ENCODE assay signal across 1 cellular context in the genomic region with DNA sequence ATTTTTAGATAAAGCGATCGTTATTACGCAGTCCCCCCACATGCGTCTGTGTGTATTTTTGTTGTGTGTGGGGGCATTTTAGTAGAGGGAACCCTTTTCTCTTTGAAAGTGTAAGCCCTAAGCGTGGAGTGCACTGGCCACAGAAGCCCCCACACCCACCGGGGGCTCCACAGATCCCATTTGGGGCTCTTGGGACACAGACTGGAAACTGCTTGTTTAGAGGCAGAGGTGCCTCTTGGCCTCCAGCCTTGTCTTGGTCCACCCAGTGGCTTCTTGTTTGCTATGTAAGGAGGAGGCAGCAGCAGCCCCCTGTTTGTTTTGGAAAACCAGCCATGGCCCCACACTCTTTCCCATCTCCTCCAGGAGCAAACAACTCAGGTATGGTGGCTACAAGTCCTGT.
TF ChIP-seq lines count a peak whose summit lies in the region.

No MANE protein-coding gene starts in this region.

TF ChIP-seq in GM12878, 131 proteins besides CTCF, POLR2A, EP300 and RAD21:
- no peak for TF ChIP-seq CEBPZ (IDR thresholded peaks at IDR 0.05; ENCODE audit: low read depth, low read length)
- TF ChIP-seq, protein P1, sequence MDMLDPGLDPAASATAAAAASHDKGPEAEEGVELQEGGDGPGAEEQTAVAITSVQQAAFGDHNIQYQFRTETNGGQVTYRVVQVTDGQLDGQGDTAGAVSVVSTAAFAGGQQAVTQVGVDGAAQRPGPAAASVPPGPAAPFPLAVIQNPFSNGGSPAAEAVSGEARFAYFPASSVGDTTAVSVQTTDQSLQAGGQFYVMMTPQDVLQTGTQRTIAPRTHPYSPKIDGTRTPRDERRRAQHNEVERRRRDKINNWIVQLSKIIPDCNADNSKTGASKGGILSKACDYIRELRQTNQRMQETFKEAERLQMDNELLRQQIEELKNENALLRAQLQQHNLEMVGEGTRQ (IDR thresholded peaks at IDR 0.05; ENCODE audit: borderline replicate concordance, low read depth, low read length): no peak
- TF ChIP-seq, protein P2, sequence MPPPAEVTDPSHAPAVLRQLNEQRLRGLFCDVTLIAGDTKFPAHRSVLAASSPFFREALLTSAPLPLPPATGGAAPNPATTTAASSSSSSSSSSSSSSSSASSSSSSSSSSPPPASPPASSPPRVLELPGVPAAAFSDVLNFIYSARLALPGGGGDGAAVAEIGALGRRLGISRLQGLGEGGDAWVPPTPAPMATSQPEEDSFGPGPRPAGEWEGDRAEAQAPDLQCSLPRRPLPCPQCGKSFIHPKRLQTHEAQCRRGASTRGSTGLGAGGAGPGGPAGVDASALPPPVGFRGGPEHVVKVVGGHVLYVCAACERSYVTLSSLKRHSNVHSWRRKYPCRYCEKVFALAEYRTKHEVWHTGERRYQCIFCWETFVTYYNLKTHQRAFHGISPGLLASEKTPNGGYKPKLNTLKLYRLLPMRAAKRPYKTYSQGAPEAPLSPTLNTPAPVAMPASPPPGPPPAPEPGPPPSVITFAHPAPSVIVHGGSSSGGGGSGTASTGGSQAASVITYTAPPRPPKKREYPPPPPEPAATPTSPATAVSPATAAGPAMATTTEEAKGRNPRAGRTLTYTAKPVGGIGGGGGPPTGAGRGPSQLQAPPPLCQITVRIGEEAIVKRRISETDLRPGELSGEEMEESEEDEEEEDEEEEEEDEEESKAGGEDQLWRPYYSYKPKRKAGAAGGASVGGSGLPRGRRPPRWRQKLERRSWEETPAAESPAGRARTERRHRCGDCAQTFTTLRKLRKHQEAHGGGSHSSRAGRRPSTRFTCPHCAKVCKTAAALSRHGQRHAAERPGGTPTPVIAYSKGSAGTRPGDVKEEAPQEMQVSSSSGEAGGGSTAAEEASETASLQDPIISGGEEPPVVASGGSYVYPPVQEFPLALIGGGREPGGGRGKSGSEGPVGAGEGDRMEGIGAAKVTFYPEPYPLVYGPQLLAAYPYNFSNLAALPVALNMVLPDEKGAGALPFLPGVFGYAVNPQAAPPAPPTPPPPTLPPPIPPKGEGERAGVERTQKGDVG (CRISPR knock-in tag; IDR thresholded peaks at IDR 0.05): no peak
- no peak for TF ChIP-seq ZNF687 (IDR thresholded peaks at IDR 0.05)
- TF ChIP-seq MEF2B (IDR thresholded peaks at IDR 0.05; ENCODE audit: partially characterized antibody, poor library complexity, severe bottlenecking): no peak
- no peak for TF ChIP-seq RCOR1 (conservative IDR thresholded peaks at IDR 0.05; ENCODE audit: low read depth, low read length)
- TF ChIP-seq FOS (IDR thresholded peaks at IDR 0.05; ENCODE audit: borderline replicate concordance, extremely low read depth, insufficient read length): no peak
- no peak for TF ChIP-seq BCL11A (IDR thresholded peaks at IDR 0.05; ENCODE audit: low read depth, low read length)
- TF ChIP-seq ZBTB11 (CRISPR knock-in tag; IDR thresholded peaks at IDR 0.05): no peak
- no peak for TF ChIP-seq FOXM1 (IDR thresholded peaks at IDR 0.05; ENCODE audit: low read depth, low read length)
- TF ChIP-seq CBX3 (IDR thresholded peaks at IDR 0.05; ENCODE audit: borderline replicate concordance, low read depth): no peak
- no peak for TF ChIP-seq POLR2AphosphoS5 (IDR thresholded peaks at IDR 0.05; ENCODE audit: low read length)
- TF ChIP-seq SIX5 (IDR thresholded peaks at IDR 0.05; ENCODE audit: low read depth, low read length, severe bottlenecking): no peak
- no peak for TF ChIP-seq NBN (IDR thresholded peaks at IDR 0.05)
- no peak for TF ChIP-seq CHD2 (IDR thresholded peaks at IDR 0.05; ENCODE audit: borderline replicate concordance, low read depth, low read length)
- no peak for TF ChIP-seq JUND (IDR thresholded peaks at IDR 0.05; ENCODE audit: low read depth, low read length)
- TF ChIP-seq RELA (IDR thresholded peaks at IDR 0.05; ENCODE audit: borderline replicate concordance, partially characterized antibody): no peak
